ENCODE assay signal across 1 cellular context in the genomic region with DNA sequence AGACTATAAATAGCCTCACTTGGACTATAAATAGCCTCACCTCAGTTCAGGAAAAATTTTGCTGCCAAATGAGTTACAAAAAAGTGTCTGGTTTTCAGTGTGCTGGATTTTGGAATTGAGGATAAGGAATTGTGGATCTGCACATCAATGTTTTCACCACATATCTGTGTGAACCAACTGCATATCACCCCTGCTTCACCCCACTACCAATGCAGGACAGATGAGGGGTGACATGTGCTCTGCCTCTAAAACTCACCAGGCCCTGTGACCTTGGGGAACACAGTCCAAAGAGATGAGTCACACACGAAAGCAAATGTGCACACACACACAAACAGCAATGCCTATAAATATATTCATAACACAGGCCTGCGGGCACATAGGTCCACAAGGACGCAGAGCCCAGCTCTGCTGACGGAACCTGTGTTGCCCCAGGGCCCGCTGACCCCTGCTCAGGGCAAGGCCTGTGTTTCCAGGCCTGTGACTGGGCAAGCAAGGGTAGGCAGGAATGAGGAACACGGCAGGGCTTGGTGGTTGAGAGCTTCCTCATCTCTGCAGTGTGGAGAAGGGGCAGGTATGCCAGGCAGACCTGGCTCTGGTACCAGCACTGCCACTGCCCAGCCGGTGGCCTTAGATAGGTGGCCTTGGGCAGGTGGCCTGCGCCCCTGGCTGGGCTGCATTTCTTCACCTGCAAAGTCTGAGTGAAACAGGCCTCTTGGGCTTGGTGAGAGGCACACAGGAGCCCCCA.
TF ChIP-seq lines count a peak whose summit lies in the region.

No MANE protein-coding gene starts in this region.

TF ChIP-seq in HepG2, 621 proteins besides CTCF, POLR2A, EP300 and RAD21 (continued from another document and continues in another):
- TF ChIP-seq, protein P1, sequence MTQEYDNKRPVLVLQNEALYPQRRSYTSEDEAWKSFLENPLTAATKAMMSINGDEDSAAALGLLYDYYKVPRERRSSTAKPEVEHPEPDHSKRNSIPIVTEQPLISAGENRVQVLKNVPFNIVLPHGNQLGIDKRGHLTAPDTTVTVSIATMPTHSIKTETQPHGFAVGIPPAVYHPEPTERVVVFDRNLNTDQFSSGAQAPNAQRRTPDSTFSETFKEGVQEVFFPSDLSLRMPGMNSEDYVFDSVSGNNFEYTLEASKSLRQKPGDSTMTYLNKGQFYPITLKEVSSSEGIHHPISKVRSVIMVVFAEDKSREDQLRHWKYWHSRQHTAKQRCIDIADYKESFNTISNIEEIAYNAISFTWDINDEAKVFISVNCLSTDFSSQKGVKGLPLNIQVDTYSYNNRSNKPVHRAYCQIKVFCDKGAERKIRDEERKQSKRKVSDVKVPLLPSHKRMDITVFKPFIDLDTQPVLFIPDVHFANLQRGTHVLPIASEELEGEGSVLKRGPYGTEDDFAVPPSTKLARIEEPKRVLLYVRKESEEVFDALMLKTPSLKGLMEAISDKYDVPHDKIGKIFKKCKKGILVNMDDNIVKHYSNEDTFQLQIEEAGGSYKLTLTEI (CRISPR knock-in tag; conservative IDR thresholded peaks at IDR 0.05): no peak
- TF ChIP-seq, protein P2, sequence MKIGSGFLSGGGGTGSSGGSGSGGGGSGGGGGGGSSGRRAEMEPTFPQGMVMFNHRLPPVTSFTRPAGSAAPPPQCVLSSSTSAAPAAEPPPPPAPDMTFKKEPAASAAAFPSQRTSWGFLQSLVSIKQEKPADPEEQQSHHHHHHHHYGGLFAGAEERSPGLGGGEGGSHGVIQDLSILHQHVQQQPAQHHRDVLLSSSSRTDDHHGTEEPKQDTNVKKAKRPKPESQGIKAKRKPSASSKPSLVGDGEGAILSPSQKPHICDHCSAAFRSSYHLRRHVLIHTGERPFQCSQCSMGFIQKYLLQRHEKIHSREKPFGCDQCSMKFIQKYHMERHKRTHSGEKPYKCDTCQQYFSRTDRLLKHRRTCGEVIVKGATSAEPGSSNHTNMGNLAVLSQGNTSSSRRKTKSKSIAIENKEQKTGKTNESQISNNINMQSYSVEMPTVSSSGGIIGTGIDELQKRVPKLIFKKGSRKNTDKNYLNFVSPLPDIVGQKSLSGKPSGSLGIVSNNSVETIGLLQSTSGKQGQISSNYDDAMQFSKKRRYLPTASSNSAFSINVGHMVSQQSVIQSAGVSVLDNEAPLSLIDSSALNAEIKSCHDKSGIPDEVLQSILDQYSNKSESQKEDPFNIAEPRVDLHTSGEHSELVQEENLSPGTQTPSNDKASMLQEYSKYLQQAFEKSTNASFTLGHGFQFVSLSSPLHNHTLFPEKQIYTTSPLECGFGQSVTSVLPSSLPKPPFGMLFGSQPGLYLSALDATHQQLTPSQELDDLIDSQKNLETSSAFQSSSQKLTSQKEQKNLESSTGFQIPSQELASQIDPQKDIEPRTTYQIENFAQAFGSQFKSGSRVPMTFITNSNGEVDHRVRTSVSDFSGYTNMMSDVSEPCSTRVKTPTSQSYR (CRISPR knock-in tag; IDR thresholded peaks at IDR 0.05; ENCODE audit: borderline replicate concordance): no peak
- TF ChIP-seq ZBTB43 (CRISPR knock-in tag; conservative IDR thresholded peaks at IDR 0.05) (peak; percentile 68; the same call in 1 of the 2 replicates), ZNF775 (CRISPR knock-in tag; IDR thresholded peaks at IDR 0.05; ENCODE audit: borderline replicate concordance) (no peak), ZBTB46 (CRISPR knock-in tag; IDR thresholded peaks at IDR 0.05; ENCODE audit: borderline replicate concordance) (no peak), ZNF20 (CRISPR knock-in tag; IDR thresholded peaks at IDR 0.05) (no peak), SKI (IDR thresholded peaks at IDR 0.05; ENCODE audit: partially characterized antibody) (peak; percentile 24), ZBTB21 (CRISPR knock-in tag; IDR thresholded peaks at IDR 0.05) (no peak), RFX5 (IDR thresholded peaks at IDR 0.05; ENCODE audit: low read depth, low read length) (peak; percentile 31; the same call in 1 of the 2 replicates), PAX8 (CRISPR knock-in tag; IDR thresholded peaks at IDR 0.05; ENCODE audit: borderline replicate concordance) (no peak), GPN1 (CRISPR knock-in tag; IDR thresholded peaks at IDR 0.05; ENCODE audit: borderline replicate concordance) (no peak), FOXK2 (IDR thresholded peaks at IDR 0.05) (peak; percentile 38; the same call in 1 of the 2 replicates), ZNF296 (CRISPR knock-in tag; conservative IDR thresholded peaks at IDR 0.05) (0 out of 2 replicates have a peak, but pooled peaks have one; percentile 39), ZNF558 (CRISPR knock-in tag; IDR thresholded peaks at IDR 0.05; ENCODE audit: borderline replicate concordance) (no peak), SP5 (CRISPR knock-in tag; IDR thresholded peaks at IDR 0.05; ENCODE audit: borderline replicate concordance, low read depth) (no peak), ZFP90 (CRISPR knock-in tag; IDR thresholded peaks at IDR 0.05; ENCODE audit: borderline replicate concordance) (no peak), CEBPB (IDR thresholded peaks at IDR 0.05; ENCODE audit: borderline replicate concordance, low read depth, low read length) (0 out of 2 replicates have a peak, but pooled peaks have one; percentile 4), ZNF326 (CRISPR knock-in tag; IDR thresholded peaks at IDR 0.05; ENCODE audit: borderline replicate concordance) (no peak), ZNF276 (CRISPR knock-in tag; IDR thresholded peaks at IDR 0.05; ENCODE audit: low read depth) (no peak), ZBTB7B (CRISPR knock-in tag; IDR thresholded peaks at IDR 0.05) (peak; percentile 48; the same call in 1 of the 2 replicates), ZNF567 (CRISPR knock-in tag; IDR thresholded peaks at IDR 0.05; ENCODE audit: borderline replicate concordance) (no peak), NFATC3 (CRISPR knock-in tag; IDR thresholded peaks at IDR 0.05) (no peak), ZNF329 (CRISPR knock-in tag; IDR thresholded peaks at IDR 0.05; ENCODE audit: low read depth) (no peak), NCOR1 (IDR thresholded peaks at IDR 0.05; ENCODE audit: borderline replicate concordance, low read length) (peak; percentile 62; the same call in 1 of the 2 replicates), BRD4 (CRISPR knock-in tag; IDR thresholded peaks at IDR 0.05) (no peak), ZNF614 (CRISPR knock-in tag; IDR thresholded peaks at IDR 0.05; ENCODE audit: borderline replicate concordance) (0 out of 2 replicates have a peak, but pooled peaks have one; percentile 20)
- TF ChIP-seq, protein P3, sequence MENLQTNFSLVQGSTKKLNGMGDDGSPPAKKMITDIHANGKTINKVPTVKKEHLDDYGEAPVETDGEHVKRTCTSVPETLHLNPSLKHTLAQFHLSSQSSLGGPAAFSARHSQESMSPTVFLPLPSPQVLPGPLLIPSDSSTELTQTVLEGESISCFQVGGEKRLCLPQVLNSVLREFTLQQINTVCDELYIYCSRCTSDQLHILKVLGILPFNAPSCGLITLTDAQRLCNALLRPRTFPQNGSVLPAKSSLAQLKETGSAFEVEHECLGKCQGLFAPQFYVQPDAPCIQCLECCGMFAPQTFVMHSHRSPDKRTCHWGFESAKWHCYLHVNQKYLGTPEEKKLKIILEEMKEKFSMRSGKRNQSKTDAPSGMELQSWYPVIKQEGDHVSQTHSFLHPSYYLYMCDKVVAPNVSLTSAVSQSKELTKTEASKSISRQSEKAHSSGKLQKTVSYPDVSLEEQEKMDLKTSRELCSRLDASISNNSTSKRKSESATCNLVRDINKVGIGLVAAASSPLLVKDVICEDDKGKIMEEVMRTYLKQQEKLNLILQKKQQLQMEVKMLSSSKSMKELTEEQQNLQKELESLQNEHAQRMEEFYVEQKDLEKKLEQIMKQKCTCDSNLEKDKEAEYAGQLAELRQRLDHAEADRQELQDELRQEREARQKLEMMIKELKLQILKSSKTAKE (CRISPR knock-in tag; IDR thresholded peaks at IDR 0.05; ENCODE audit: borderline replicate concordance): no peak
- TF ChIP-seq, protein P4, sequence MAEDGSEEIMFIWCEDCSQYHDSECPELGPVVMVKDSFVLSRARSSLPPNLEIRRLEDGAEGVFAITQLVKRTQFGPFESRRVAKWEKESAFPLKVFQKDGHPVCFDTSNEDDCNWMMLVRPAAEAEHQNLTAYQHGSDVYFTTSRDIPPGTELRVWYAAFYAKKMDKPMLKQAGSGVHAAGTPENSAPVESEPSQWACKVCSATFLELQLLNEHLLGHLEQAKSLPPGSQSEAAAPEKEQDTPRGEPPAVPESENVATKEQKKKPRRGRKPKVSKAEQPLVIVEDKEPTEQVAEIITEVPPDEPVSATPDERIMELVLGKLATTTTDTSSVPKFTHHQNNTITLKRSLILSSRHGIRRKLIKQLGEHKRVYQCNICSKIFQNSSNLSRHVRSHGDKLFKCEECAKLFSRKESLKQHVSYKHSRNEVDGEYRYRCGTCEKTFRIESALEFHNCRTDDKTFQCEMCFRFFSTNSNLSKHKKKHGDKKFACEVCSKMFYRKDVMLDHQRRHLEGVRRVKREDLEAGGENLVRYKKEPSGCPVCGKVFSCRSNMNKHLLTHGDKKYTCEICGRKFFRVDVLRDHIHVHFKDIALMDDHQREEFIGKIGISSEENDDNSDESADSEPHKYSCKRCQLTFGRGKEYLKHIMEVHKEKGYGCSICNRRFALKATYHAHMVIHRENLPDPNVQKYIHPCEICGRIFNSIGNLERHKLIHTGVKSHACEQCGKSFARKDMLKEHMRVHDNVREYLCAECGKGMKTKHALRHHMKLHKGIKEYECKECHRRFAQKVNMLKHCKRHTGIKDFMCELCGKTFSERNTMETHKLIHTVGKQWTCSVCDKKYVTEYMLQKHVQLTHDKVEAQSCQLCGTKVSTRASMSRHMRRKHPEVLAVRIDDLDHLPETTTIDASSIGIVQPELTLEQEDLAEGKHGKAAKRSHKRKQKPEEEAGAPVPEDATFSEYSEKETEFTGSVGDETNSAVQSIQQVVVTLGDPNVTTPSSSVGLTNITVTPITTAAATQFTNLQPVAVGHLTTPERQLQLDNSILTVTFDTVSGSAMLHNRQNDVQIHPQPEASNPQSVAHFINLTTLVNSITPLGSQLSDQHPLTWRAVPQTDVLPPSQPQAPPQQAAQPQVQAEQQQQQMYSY (CRISPR knock-in tag; IDR thresholded peaks at IDR 0.05): no peak
- TF ChIP-seq, protein P5, sequence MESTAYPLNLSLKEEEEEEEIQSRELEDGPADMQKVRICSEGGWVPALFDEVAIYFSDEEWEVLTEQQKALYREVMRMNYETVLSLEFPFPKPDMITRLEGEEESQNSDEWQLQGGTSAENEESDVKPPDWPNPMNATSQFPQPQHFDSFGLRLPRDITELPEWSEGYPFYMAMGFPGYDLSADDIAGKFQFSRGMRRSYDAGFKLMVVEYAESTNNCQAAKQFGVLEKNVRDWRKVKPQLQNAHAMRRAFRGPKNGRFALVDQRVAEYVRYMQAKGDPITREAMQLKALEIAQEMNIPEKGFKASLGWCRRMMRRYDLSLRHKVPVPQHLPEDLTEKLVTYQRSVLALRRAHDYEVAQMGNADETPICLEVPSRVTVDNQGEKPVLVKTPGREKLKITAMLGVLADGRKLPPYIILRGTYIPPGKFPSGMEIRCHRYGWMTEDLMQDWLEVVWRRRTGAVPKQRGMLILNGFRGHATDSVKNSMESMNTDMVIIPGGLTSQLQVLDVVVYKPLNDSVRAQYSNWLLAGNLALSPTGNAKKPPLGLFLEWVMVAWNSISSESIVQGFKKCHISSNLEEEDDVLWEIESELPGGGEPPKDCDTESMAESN (CRISPR knock-in tag; conservative IDR thresholded peaks at IDR 0.05): no peak
